Comparison of ENCODE assay signal across 17 cellular contexts in genomic region chr6:35019171-35019570, GRCh38.
DNase-seq lines count a peak whose midpoint lies in the region; ATAC-seq and TF ChIP-seq lines count a peak whose summit lies in the region.
"Had no signal": no experiment of that assay in that cellular context is flagged by ENCODE, and none has a peak within 500 bp of the region (broad histone marks: within the 10 kb centered on the region; RNA-seq: fewer than 3 reads in every experiment).

No MANE protein-coding gene starts in this region.

- H4K20me1 ChIP-seq in hepatocyte (ENCODE audit: insufficient read depth, poor library complexity, severe bottlenecking) = no peaks in the 10 kb centered on the region
- H4K20me1 ChIP-seq: BLaER1 had no signal

- H3K27me3 Mint-ChIP-seq in endothelial cell (ENCODE audit: unreplicated experiment) = peaks cover 4% of the 10 kb centered on the region
- H3K27me3 Mint-ChIP-seq: stimulated activated memory B cell treated with anti-CD40 and anti-IgM and Interleukin-4, amounts not matched to agents 10 μg/mL and 1 μg/mL and 100 μg/mL, for 72 hours had no signal

- TF ChIP-seq CTCF in hepatocyte (IDR thresholded peaks at IDR 0.05; ENCODE audit: poor library complexity) = no peak
- TF ChIP-seq CTCF in sigmoid colon (IDR thresholded peaks at IDR 0.05) = no peak
- TF ChIP-seq CTCF in upper lobe of left lung (IDR thresholded peaks at IDR 0.05) = no peak
- no peak for TF ChIP-seq CTCF in endothelial cell (IDR thresholded peaks at IDR 0.05; ENCODE audit: unreplicated experiment)

- no peak overlapping the region for H3K4me3 ChIP-seq in hepatocyte
- peak overlapping the region; percentile 46 to 72 (median 59) for H3K4me3 ChIP-seq in sigmoid colon
- H3K4me3 ChIP-seq in upper lobe of left lung = peak overlapping the region; percentile 17 to 56 (median 50)
- H3K4me3 ChIP-seq: BLaER1 had no signal

- peaks cover 5% of the 10 kb centered on the region for H3K36me3 Mint-ChIP-seq in endothelial cell (ENCODE audit: low read depth, unreplicated experiment)

- H3K27ac ChIP-seq in hepatocyte (peak overlapping the region; percentile 91), sigmoid colon (peak overlapping the region; percentile 91 to 99 (median 94)), upper lobe of left lung (peak overlapping the region; percentile 84 to 91 (median 91))
- H3K27ac ChIP-seq: 22Rv1, BLaER1, VCaP had no signal

- H3K4me1 Mint-ChIP-seq in endothelial cell (ENCODE audit: unreplicated experiment) = peaks cover 78% of the 10 kb centered on the region
- H3K4me1 Mint-ChIP-seq: stimulated activated memory B cell treated with anti-CD40 and anti-IgM and Interleukin-4, amounts not matched to agents 10 μg/mL and 1 μg/mL and 100 μg/mL, for 72 hours had no signal

- WGBS in hepatocyte (ENCODE audit: low lambda C conversion rate, missing lambda C conversion rate) = 36% methylated on average over 1 of the region's 1 CpG
- 89 to 94% methylated on average over 1 of the region's 1 CpG for WGBS in sigmoid colon, 2 donors
- 38 to 60% methylated on average over 1 of the region's 1 CpG for WGBS in upper lobe of left lung, 2 donors

- peak; percentile 4 for DNase-seq in activated CD8-positive, alpha-beta memory T cell treated with anti-CD3 and anti-CD28 coated beads for 24 hours
- no peak for DNase-seq in activated CD8-positive, alpha-beta memory T cell treated with anti-CD3 and anti-CD28 coated beads, Interleukin-2, amount 50 U/mL, for 48 hours
- DNase-seq in hepatocyte (ENCODE audit: low spot score) (no peak), sigmoid colon (no peak), upper lobe of left lung (peak in 1 of 2 donors; percentile 43), activated T-cell treated with anti-CD3 and anti-CD28 coated beads for 4 hours (no peak), endothelial cell (ENCODE audit: low spot score) (no peak)
- DNase-seq: anterior cingulate cortex, DMS153, MV-4-11, NCI-H748 treated with DMSO at 0.1 percent for 48 hours had no signal

- H3K9me3 Mint-ChIP-seq in endothelial cell (ENCODE audit: unreplicated experiment) = no peaks in the 10 kb centered on the region
- H3K9me3 Mint-ChIP-seq: stimulated activated memory B cell treated with anti-CD40 and anti-IgM and Interleukin-4, amounts not matched to agents 10 μg/mL and 1 μg/mL and 100 μg/mL, for 72 hours had no signal

- H3K36me3 ChIP-seq in hepatocyte (replicated peaks; ENCODE audit: insufficient read depth, low read depth) (no peaks in the 10 kb centered on the region), sigmoid colon (no peaks in the 10 kb centered on the region), upper lobe of left lung (peaks cover 0 to 17% (median 4%) of the 10 kb centered on the region in 4 donors)

- H3K27ac Mint-ChIP-seq in endothelial cell (ENCODE audit: unreplicated experiment) = no peak overlapping the region
- H3K27ac Mint-ChIP-seq: stimulated activated memory B cell treated with anti-CD40 and anti-IgM and Interleukin-4, amounts not matched to agents 10 μg/mL and 1 μg/mL and 100 μg/mL, for 72 hours had no signal

- no peaks in the 10 kb centered on the region for H3K9me2 ChIP-seq in hepatocyte (replicated peaks; ENCODE audit: insufficient read depth)

- ATAC-seq in upper lobe of left lung (ENCODE audit: low FRiP score in 2 of 2) (peak; percentile 2 to 72), GM21367 (IDR thresholded peaks at IDR 0.05; ENCODE audit: unreplicated experiment) (no peak)
- ATAC-seq: HepG2; stimulated activated memory B cell treated with anti-CD40 and anti-IgM and Interleukin-4, amounts not matched to agents 10 μg/mL and 1 μg/mL and 100 μg/mL, for 72 hours had no signal

- H3K4me3 Mint-ChIP-seq in endothelial cell (ENCODE audit: unreplicated experiment) = no peak overlapping the region
- H3K4me3 Mint-ChIP-seq: stimulated activated memory B cell treated with anti-CD40 and anti-IgM and Interleukin-4, amounts not matched to agents 10 μg/mL and 1 μg/mL and 100 μg/mL, for 72 hours had no signal

- H3K9me3 ChIP-seq in hepatocyte (ENCODE audit: low read depth) (no peaks in the 10 kb centered on the region), sigmoid colon (no peaks in the 10 kb centered on the region), upper lobe of left lung (no peaks in the 10 kb centered on the region)
- H3K9me3 ChIP-seq: BLaER1 had no signal

- H3K4me1 ChIP-seq in hepatocyte (ENCODE audit: insufficient read depth) = peaks cover 54% of the 10 kb centered on the region
- peaks cover 0 to 75% (median 63%) of the 10 kb centered on the region in 4 donors for H3K4me1 ChIP-seq in sigmoid colon
- H3K4me1 ChIP-seq in upper lobe of left lung = peaks cover 73 to 94% (median 80%) of the 10 kb centered on the region in 4 donors

- peaks cover 26% of the 10 kb centered on the region for H3K79me2 ChIP-seq in hepatocyte

- intact Hi-C loops in sigmoid colon (cut with DNase I) = loop anchor here (5.0 kb wide), 1 partner anchor 73 kb away; no protein-coding TSS in a partner anchor

- TF ChIP-seq EP300 in sigmoid colon (IDR thresholded peaks at IDR 0.05) = no peak
- TF ChIP-seq EP300 in upper lobe of left lung (IDR thresholded peaks at IDR 0.05) = peak in 2 of 4 donors; percentile 38 to 54

- no peak overlapping the region for H2AFZ ChIP-seq in hepatocyte

- peak overlapping the region; percentile 70 for H3K4me2 ChIP-seq in hepatocyte
- H3K4me2 ChIP-seq: BLaER1 had no signal

- no peak for TF ChIP-seq POLR2A in sigmoid colon (IDR thresholded peaks at IDR 0.05)
- no peak for TF ChIP-seq POLR2A in upper lobe of left lung (IDR thresholded peaks at IDR 0.05)

- H3K27me3 ChIP-seq in hepatocyte (no peaks in the 10 kb centered on the region), sigmoid colon (no peaks in the 10 kb centered on the region), upper lobe of left lung (no peaks in the 10 kb centered on the region)
- H3K27me3 ChIP-seq: BLaER1 had no signal
